In genomic region chr7:6857714-6858314, GRCh38 we compare ENCODE assay signal across 8 cellular contexts. TPM values are rescaled to one million over a fixed set of nuclear protein-coding genes. Genes with fewer than 3 reads are reported as not detected.
DNase-seq lines count a peak whose midpoint lies in the region; ATAC-seq and TF ChIP-seq lines count a peak whose summit lies in the region.
"Not testable (repeated sequence)": the region's sequence is repeated elsewhere in the genome, so short reads cannot be mapped to it uniquely, and the experiment has no call there.

No MANE protein-coding gene starts in this region.

- intact Hi-C loops in Right ventricle myocardium inferior (cut with DNase I), result not testable (repeated sequence)

- DNase-seq in CD4-positive, CD25-positive, alpha-beta regulatory T cell, result peak; percentile 60 to 77 (median 72)
- peak; percentile 12 for DNase-seq in HFFc6
- DNase-seq in NCI-H748 (lab: John Stamatoyannopoulos, UW; ENCODE audit: unreplicated experiment), result peak; percentile 60
- DNase-seq in activated CD4-positive, CD25-positive, alpha-beta regulatory T cell (lab: John Stamatoyannopoulos, UW), result peak; percentile 29 to 58 (median 44)
- peak in 44 of 58 donors; percentile 1 to 71 (median 18) for DNase-seq in anterior cingulate cortex (lab: John Stamatoyannopoulos, UW)
- DNase-seq in Right ventricle myocardium inferior (ENCODE audit: missing footprints), result peak; percentile 79
- DNase-seq in nucleus accumbens (lab: John Stamatoyannopoulos, UW), result peak in 46 of 56 donors; percentile 2 to 86 (median 29)
- DNase-seq in stimulated activated CD8-positive, alpha-beta memory T cell treated with anti-CD3 and anti-CD28 coated beads, Interleukin-4, amount 100 ng/mL, for 48 hours, result peak; percentile 86

- not testable (repeated sequence) for H3K36me3 Mint-ChIP-seq in CD4-positive, CD25-positive, alpha-beta regulatory T cell; HFFc6 (ENCODE audit: low read depth)

- H3K36me3 ChIP-seq in CD4-positive, CD25-positive, alpha-beta regulatory T cell (ENCODE audit: control insufficient read depth, insufficient read depth, low read length), result not testable (repeated sequence)

- not testable (repeated sequence) for H3K27ac Mint-ChIP-seq in CD4-positive, CD25-positive, alpha-beta regulatory T cell; HFFc6

- not testable (repeated sequence) for H3K9me3 ChIP-seq in CD4-positive, CD25-positive, alpha-beta regulatory T cell (ENCODE audit: control insufficient read depth in 2 of 2, low read length in 2 of 2)

- not testable (repeated sequence) for H3K4me3 Mint-ChIP-seq in CD4-positive, CD25-positive, alpha-beta regulatory T cell; HFFc6

- peaks cover 0 to 11% (median 0%) of the 10 kb centered on the region in 4 donors for H3K4me1 Mint-ChIP-seq in CD4-positive, CD25-positive, alpha-beta regulatory T cell
- not testable (repeated sequence) for H3K4me1 Mint-ChIP-seq in HFFc6 (ENCODE audit: low read depth)

- H3K27ac ChIP-seq in CD4-positive, CD25-positive, alpha-beta regulatory T cell (ENCODE audit: insufficient read depth, low read length, poor library complexity, severe bottlenecking), result not testable (repeated sequence)

- not testable (repeated sequence) for H3K4me3 ChIP-seq in CD4-positive, CD25-positive, alpha-beta regulatory T cell (ENCODE audit: low read depth, low read length)

- peak; percentile 87 for TF ChIP-seq CTCF in HFFc6 (IDR thresholded peaks at IDR 0.05)

- peaks cover 20% of the 10 kb centered on the region for H3K27me3 Mint-ChIP-seq in CD4-positive, CD25-positive, alpha-beta regulatory T cell
- peaks cover 10% of the 10 kb centered on the region for H3K27me3 Mint-ChIP-seq in HFFc6 (ENCODE audit: insufficient read depth)

- H3K9me3 Mint-ChIP-seq in CD4-positive, CD25-positive, alpha-beta regulatory T cell; HFFc6: not testable (repeated sequence)

- not testable (repeated sequence) for ATAC-seq in CD4-positive, CD25-positive, alpha-beta regulatory T cell (ENCODE audit: low read depth in 2 of 2); Right ventricle myocardium inferior

- H3K4me1 ChIP-seq in CD4-positive, CD25-positive, alpha-beta regulatory T cell (ENCODE audit: control insufficient read depth, insufficient read depth, low read length, poor library complexity, severe bottlenecking), result not testable (repeated sequence)

- not testable (repeated sequence) for H3K27me3 ChIP-seq in CD4-positive, CD25-positive, alpha-beta regulatory T cell (ENCODE audit: control insufficient read depth, insufficient read depth, low read length)

RNA-seq across cellular contexts. Expression of gene CCZ1B, which starts 31.7 kb away (rescaled TPM):
- total RNA-seq in CD4-positive, CD25-positive, alpha-beta regulatory T cell, result 90.3 TPM
- 10 to 100 TPM; 18.3 to 41.8 (median 32.2) TPM for polyA plus RNA-seq in CD4-positive, CD25-positive, alpha-beta regulatory T cell
- 10 to 100 TPM; 30.6 to 40.7 (median 37.7) TPM for total RNA-seq in HFFc6 (2021; fragmentation: NEBNext Ultra II Directional; extraction: Animal tissue kit (Norgen Biotek cat#: 25700))
- 33.5 TPM for total RNA-seq in Right ventricle myocardium inferior

Comparison
In these comparisons a context has a peak if more than half of its experiments do, and no peak if none do; other contexts are left out.
1. DNase-seq: peak in every context shown above with its lines; median percentile 86 in stimulated activated CD8-positive, alpha-beta memory T cell treated with anti-CD3 and anti-CD28 coated beads, Interleukin-4, amount 100 ng/mL, for 48 hours; 79 in Right ventricle myocardium inferior; 72 in CD4-positive, CD25-positive, alpha-beta regulatory T cell; 60 in NCI-H748; 44 in activated CD4-positive, CD25-positive, alpha-beta regulatory T cell; 29 in nucleus accumbens; 18 in anterior cingulate cortex; 12 in HFFc6.